Comparison of ENCODE assay signal across 15 cellular contexts in genomic region chr3:134598813-134599563, GRCh38. TPM values are rescaled to one million over a fixed set of nuclear protein-coding genes. Genes with fewer than 3 reads are reported as not detected.
A peak's percentile ranks its signal among the peaks of the same experiment; 100 is the strongest.
DNase-seq lines count a peak whose midpoint lies in the region; TF ChIP-seq lines count a peak whose summit lies in the region.
"Had no signal": no experiment of that assay in that cellular context is flagged by ENCODE, and none has a peak within 500 bp of the region (broad histone marks: within the 10 kb centered on the region; RNA-seq: fewer than 3 reads in every experiment).

No MANE protein-coding gene starts in this region.

- H3K27me3 ChIP-seq in endodermal cell (ENCODE audit: control insufficient read depth, insufficient read depth, low read length, poor library complexity, severe bottlenecking), result peaks cover 23% of the 10 kb centered on the region
- no peaks in the 10 kb centered on the region for H3K27me3 ChIP-seq in stomach
- H3K27me3 ChIP-seq: BE2C had no signal

- no peak overlapping the region for H3K27ac Mint-ChIP-seq in endodermal cell

- H3K4me3 ChIP-seq in endodermal cell (ENCODE audit: low read length), result no peak overlapping the region
- H3K4me3 ChIP-seq in stomach, result no peak overlapping the region

- TF ChIP-seq POLR2A in stomach (IDR thresholded peaks at IDR 0.05), result no peak

- peaks cover 4% of the 10 kb centered on the region for H3K4me1 Mint-ChIP-seq in endodermal cell

- intact Hi-C loops in stomach (cut with DNase I; ENCODE audit: low total_unique reads), result no loop called here

- H3K27me3 Mint-ChIP-seq in endodermal cell (ENCODE audit: insufficient read depth), result peaks cover 37% of the 10 kb centered on the region

- peaks cover 5% of the 10 kb centered on the region for H3K4me1 ChIP-seq in endodermal cell (ENCODE audit: control insufficient read depth, insufficient read depth, low read length)
- peaks cover 0 to 24% (median 9%) of the 10 kb centered on the region in 4 donors for H3K4me1 ChIP-seq in stomach

- no peaks in the 10 kb centered on the region for H3K9me3 Mint-ChIP-seq in endodermal cell

- no peak overlapping the region for H3K4me3 Mint-ChIP-seq in endodermal cell

- H3K36me3 Mint-ChIP-seq in endodermal cell (ENCODE audit: low read depth), result no peaks in the 10 kb centered on the region

- no peak for TF ChIP-seq CTCF in endodermal cell (conservative IDR thresholded peaks at IDR 0.05)
- no peak for TF ChIP-seq CTCF in stomach (IDR thresholded peaks at IDR 0.05)

- H3K9me3 ChIP-seq in endodermal cell (ENCODE audit: control insufficient read depth, low read length), result no peaks in the 10 kb centered on the region
- H3K9me3 ChIP-seq in stomach, result no peaks in the 10 kb centered on the region
- H3K9me3 ChIP-seq: BE2C had no signal

- H3K9ac ChIP-seq in endodermal cell (ENCODE audit: extremely low read depth, low read length, poor library complexity, severe bottlenecking), result no peak overlapping the region

- DNase-seq in ELF-1 (ENCODE audit: low read depth, low spot score), result peak; percentile 76
- DNase-seq in SK-N-DZ (ENCODE audit: low spot score), result peak; percentile 12
- DNase-seq in endodermal cell, result peak; percentile 44
- DNase-seq in superior temporal gyrus (ENCODE audit: extremely low spot score), result peak; percentile 77
- no peak for DNase-seq in NCI-H187 treated with DMSO at 0.1 percent for 48 hours (lab: John Stamatoyannopoulos, UW)
- no peak for DNase-seq in GDM1 (lab: John Stamatoyannopoulos, UW)
- DNase-seq in stomach, result no peak
- DNase-seq: ACHN, BE2C, DMS 273 treated with DMSO at 0.1 percent for 48 hours, KG1, NCI-H1092, NCI-H2029, NCI-H510A treated with DMSO at 0.1 percent for 48 hours had no signal

- WGBS in endodermal cell (ENCODE audit: insufficient coverage in 1 of 2, insufficient read length in 1 of 2), 2 experiments, result 64 to 81% methylated on average over 7 to 9 of the region's 10 CpGs
- 73 to 84% (median 75%) methylated on average over 10 of the region's 10 CpGs for WGBS in stomach, 5 donors

- H3K36me3 ChIP-seq in endodermal cell (ENCODE audit: control insufficient read depth, insufficient read depth, low read length), result no peaks in the 10 kb centered on the region
- H3K36me3 ChIP-seq in stomach, result peaks cover 0 to 9% (median 0%) of the 10 kb centered on the region in 4 donors
- H3K36me3 ChIP-seq: BE2C had no signal

- no peak for TF ChIP-seq EP300 in stomach (IDR thresholded peaks at IDR 0.05)

- no peak overlapping the region for H3K27ac ChIP-seq in endodermal cell (ENCODE audit: low read depth, low read length)
- peak overlapping the region in 1 of 5 donors; percentile 17 for H3K27ac ChIP-seq in stomach
- H3K27ac ChIP-seq: HL-60 had no signal

RNA-seq across cellular contexts. Expression of gene KY, which starts 51.8 kb away (rescaled TPM):
- 0.40 TPM in 1 of 2 replicates, not detected in the other for polyA plus RNA-seq in SK-N-DZ (2014; cell fraction: cytosol; rRNA removed)
- 0.64 and 0.65 TPM in 2 replicates for polyA plus RNA-seq in SK-N-DZ (2014; cell fraction: nucleus; rRNA removed)
- total RNA-seq in endodermal cell, result not detected
- 0.14 TPM for polyA plus RNA-seq in endodermal cell (2013, experiment 1 of 2)
- not detected for polyA plus RNA-seq in endodermal cell (2013, experiment 2 of 2)
- total RNA-seq in stomach, result 1 to 10 TPM in 1 of 5 donors, under 1 TPM in 1, not detected in 3; 0.55 to 3.6 TPM
- polyA plus RNA-seq in stomach, result under 1 TPM; 0.12 to 0.31 (median 0.25) TPM

Comparison
In these comparisons a context has a peak if more than half of its experiments do, and no peak if none do; other contexts are left out.
1. DNase-seq: peak in ELF-1 (single experiment), SK-N-DZ (single experiment), endodermal cell (single experiment) and superior temporal gyrus (single experiment); none in NCI-H187 treated with DMSO at 0.1 percent for 48 hours (single experiment), GDM1 (single experiment) and stomach (single experiment).